ENCODE assay signal across 16 cellular contexts in the genomic region with DNA sequence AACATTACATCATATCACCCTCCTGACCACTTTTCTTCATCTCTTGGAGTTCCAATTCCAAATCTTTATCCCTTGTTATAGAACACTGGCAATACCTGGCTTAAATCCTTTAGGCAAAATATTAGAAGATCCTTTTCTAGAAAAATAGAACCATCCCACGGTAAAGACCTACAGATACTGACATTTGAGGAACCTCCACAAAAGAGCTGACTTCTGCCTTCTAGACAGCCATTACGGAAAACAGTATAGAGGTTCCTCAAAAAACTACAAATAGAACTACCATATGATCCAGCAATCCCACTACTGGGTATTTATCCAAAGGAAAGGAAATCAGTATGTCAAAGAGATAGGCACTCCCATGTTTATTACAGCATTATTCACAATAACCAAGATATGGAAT.
A peak's percentile ranks its signal among the peaks of the same experiment; 100 is the strongest.
DNase-seq lines count a peak whose midpoint lies in the region; ATAC-seq and TF ChIP-seq lines count a peak whose summit lies in the region.
"Had no signal": no experiment of that assay in that cellular context is flagged by ENCODE, and none has a peak within 500 bp of the region (broad histone marks: within the 10 kb centered on the region; RNA-seq: fewer than 3 reads in every experiment).

No MANE protein-coding gene starts in this region.

- H3K27me3 ChIP-seq in neutrophil: no peaks in the 10 kb centered on the region
- H3K27me3 ChIP-seq in tibial artery: no peaks in the 10 kb centered on the region
- H3K27me3 ChIP-seq: BLaER1 treated with 17β-estradiol and CSF1 and Interleukin-3, amounts not matched to agents 10 nM and 100 nM had no signal

- no peaks in the 10 kb centered on the region for H3K9me3 ChIP-seq in neutrophil
- H3K9me3 ChIP-seq in tibial artery: no peaks in the 10 kb centered on the region

- H3K4me1 ChIP-seq in neutrophil (ENCODE audit: control insufficient read depth in 1 of 2, insufficient read depth in 1 of 2, low read depth in 1 of 2, low read length in 1 of 2): peaks cover 10 to 18% of the 10 kb centered on the region in 2 experiments
- peaks cover 0 to 12% (median 4%) of the 10 kb centered on the region in 4 donors for H3K4me1 ChIP-seq in tibial artery

- TF ChIP-seq CTCF in neutrophil (IDR thresholded peaks at IDR 0.05) (no peak), tibial artery (IDR thresholded peaks at IDR 0.05) (no peak)

- intact Hi-C loops in tibial artery (cut with DNase I; ENCODE audit: low total_unique reads): no loop called here

- H3K27me3 Mint-ChIP-seq in activated naive CD8-positive, alpha-beta T cell treated with anti-CD3 and anti-CD28 coated beads, Interleukin-2, amount 10 ng/mL, durations not matched to agents 7 days and 5 days: no peaks in the 10 kb centered on the region
- no peaks in the 10 kb centered on the region for H3K27me3 Mint-ChIP-seq in activated naive CD8-positive, alpha-beta T cell treated with anti-CD3 and anti-CD28 coated beads, Interleukin-2, amount 50 U/mL, for 24 hours
- no peaks in the 10 kb centered on the region for H3K27me3 Mint-ChIP-seq in central memory CD8-positive, alpha-beta T cell
- H3K27me3 Mint-ChIP-seq: CD4-positive, alpha-beta memory T cell had no signal

- ATAC-seq in activated naive CD8-positive, alpha-beta T cell treated with anti-CD3 and anti-CD28 coated beads, Interleukin-2, amount 10 ng/mL, durations not matched to agents 7 days and 5 days (ENCODE audit: low read depth): no peak
- no peak for ATAC-seq in activated naive CD8-positive, alpha-beta T cell treated with anti-CD3 and anti-CD28 coated beads, Interleukin-2, amount 50 U/mL, for 24 hours
- ATAC-seq in central memory CD8-positive, alpha-beta T cell (replicated peaks; ENCODE audit: extremely low read depth, poor library complexity, severe bottlenecking): no peak
- ATAC-seq in HG03439 (IDR thresholded peaks at IDR 0.05; ENCODE audit: unreplicated experiment): no peak
- ATAC-seq: GM12878 had no signal

- peaks cover 27% of the 10 kb centered on the region for H3K4me1 Mint-ChIP-seq in activated naive CD8-positive, alpha-beta T cell treated with anti-CD3 and anti-CD28 coated beads, Interleukin-2, amount 10 ng/mL, durations not matched to agents 7 days and 5 days
- peaks cover 46% of the 10 kb centered on the region for H3K4me1 Mint-ChIP-seq in activated naive CD8-positive, alpha-beta T cell treated with anti-CD3 and anti-CD28 coated beads, Interleukin-2, amount 50 U/mL, for 24 hours
- H3K4me1 Mint-ChIP-seq in central memory CD8-positive, alpha-beta T cell: peaks cover 12% of the 10 kb centered on the region

- H3K27ac Mint-ChIP-seq in activated naive CD8-positive, alpha-beta T cell treated with anti-CD3 and anti-CD28 coated beads, Interleukin-2, amount 10 ng/mL, durations not matched to agents 7 days and 5 days: peak overlapping the region; percentile 3
- no peak overlapping the region for H3K27ac Mint-ChIP-seq in activated naive CD8-positive, alpha-beta T cell treated with anti-CD3 and anti-CD28 coated beads, Interleukin-2, amount 50 U/mL, for 24 hours
- peak overlapping the region; percentile 53 for H3K27ac Mint-ChIP-seq in central memory CD8-positive, alpha-beta T cell (ENCODE audit: low read depth)

- H3K27ac ChIP-seq in neutrophil (peak overlapping the region; percentile 44), tibial artery (no peak overlapping the region)
- H3K27ac ChIP-seq: GM23248 had no signal

- peaks cover 7% of the 10 kb centered on the region for H3K9me3 Mint-ChIP-seq in activated naive CD8-positive, alpha-beta T cell treated with anti-CD3 and anti-CD28 coated beads, Interleukin-2, amount 10 ng/mL, durations not matched to agents 7 days and 5 days
- H3K9me3 Mint-ChIP-seq in activated naive CD8-positive, alpha-beta T cell treated with anti-CD3 and anti-CD28 coated beads, Interleukin-2, amount 50 U/mL, for 24 hours: no peaks in the 10 kb centered on the region
- H3K9me3 Mint-ChIP-seq in central memory CD8-positive, alpha-beta T cell: no peaks in the 10 kb centered on the region
- H3K9me3 Mint-ChIP-seq: CD4-positive, alpha-beta memory T cell had no signal

- no peak overlapping the region for H3K4me3 Mint-ChIP-seq in activated naive CD8-positive, alpha-beta T cell treated with anti-CD3 and anti-CD28 coated beads, Interleukin-2, amount 10 ng/mL, durations not matched to agents 7 days and 5 days
- H3K4me3 Mint-ChIP-seq in activated naive CD8-positive, alpha-beta T cell treated with anti-CD3 and anti-CD28 coated beads, Interleukin-2, amount 50 U/mL, for 24 hours: no peak overlapping the region
- no peak overlapping the region for H3K4me3 Mint-ChIP-seq in central memory CD8-positive, alpha-beta T cell
- H3K4me3 Mint-ChIP-seq: CD4-positive, alpha-beta memory T cell had no signal

- H3K4me3 ChIP-seq in neutrophil (ENCODE audit: low read depth in 1 of 2, low read length in 1 of 2): no peak overlapping the region
- no peak overlapping the region for H3K4me3 ChIP-seq in tibial artery
- H3K4me3 ChIP-seq: BLaER1 treated with 17β-estradiol and CSF1 and Interleukin-3, amounts not matched to agents 10 nM and 100 nM; GM12878; GM23248 had no signal

- POLR2A ChIA-PET in activated naive CD8-positive, alpha-beta T cell treated with anti-CD3 and anti-CD28 coated beads, Interleukin-2, amount 10 ng/mL, durations not matched to agents 7 days and 5 days (lab: Charles Lee): interaction anchor here (0.9 to 2.1 kb wide), 2 partner anchors 15 to 67 kb away, joined by 3 to 5 read pairs; no protein-coding TSS in a partner anchor

- no peak for DNase-seq in activated naive CD8-positive, alpha-beta T cell treated with anti-CD3 and anti-CD28 coated beads, Interleukin-2, amount 10 ng/mL, durations not matched to agents 7 days and 5 days
- DNase-seq in activated naive CD8-positive, alpha-beta T cell treated with anti-CD3 and anti-CD28 coated beads, Interleukin-2, amount 50 U/mL, for 24 hours: no peak
- no peak for DNase-seq in central memory CD8-positive, alpha-beta T cell (ENCODE audit: low spot score in 2 of 2)
- no peak for DNase-seq in NCI-H524 (lab: John Stamatoyannopoulos, UW)
- DNase-seq in stimulated activated CD4-positive, alpha-beta T cell treated with anti-CD3 and anti-CD28 coated beads, Interleukin-2, amount 100 ng/mL, for 24 hours: no peak
- no peak for DNase-seq in tibial artery
- DNase-seq: 8988T; AML-193; CD4-positive, alpha-beta memory T cell; DMS79; GM23248; H7 had no signal

- no peaks in the 10 kb centered on the region for H3K36me3 ChIP-seq in neutrophil
- H3K36me3 ChIP-seq in tibial artery: no peaks in the 10 kb centered on the region
- H3K36me3 ChIP-seq: BLaER1 treated with 17β-estradiol and CSF1 and Interleukin-3, amounts not matched to agents 10 nM and 100 nM had no signal

- peaks cover 4% of the 10 kb centered on the region for H3K36me3 Mint-ChIP-seq in activated naive CD8-positive, alpha-beta T cell treated with anti-CD3 and anti-CD28 coated beads, Interleukin-2, amount 10 ng/mL, durations not matched to agents 7 days and 5 days
- H3K36me3 Mint-ChIP-seq in activated naive CD8-positive, alpha-beta T cell treated with anti-CD3 and anti-CD28 coated beads, Interleukin-2, amount 50 U/mL, for 24 hours (ENCODE audit: low read depth): peaks cover 7% of the 10 kb centered on the region
- H3K36me3 Mint-ChIP-seq in central memory CD8-positive, alpha-beta T cell (ENCODE audit: insufficient read depth): peaks cover 3% of the 10 kb centered on the region
- H3K36me3 Mint-ChIP-seq: CD4-positive, alpha-beta memory T cell had no signal
